ENCODE assay signal across 19 cellular contexts in genomic region chr15:97968380-97968779, GRCh38. TPM values are rescaled to one million over a fixed set of nuclear protein-coding genes. Genes with fewer than 3 reads are reported as not detected.
DNase-seq lines count a peak whose midpoint lies in the region; ATAC-seq and TF ChIP-seq lines count a peak whose summit lies in the region.
"Had no signal": no experiment of that assay in that cellular context is flagged by ENCODE, and none has a peak within 500 bp of the region (broad histone marks: within the 10 kb centered on the region; RNA-seq: fewer than 3 reads in every experiment).

No MANE protein-coding gene starts in this region.

- peak overlapping the region; percentile 34 for H3K27ac ChIP-seq in RWPE2 (ENCODE audit: poor library complexity, severe bottlenecking)
- H3K27ac ChIP-seq: gastrocnemius medialis, Peyer's patch, prostate gland had no signal

- TF ChIP-seq POLR2A in erythroblast (IDR thresholded peaks at IDR 0.05; ENCODE audit: low read length): no peak

- TF ChIP-seq CTCF in RWPE2 (IDR thresholded peaks at IDR 0.05; ENCODE audit: poor library complexity, severe bottlenecking) (no peak), fibroblast of mammary gland (conservative IDR thresholded peaks at IDR 0.05; ENCODE audit: control insufficient read depth, insufficient read depth, low read depth, low read length) (no peak), retinal pigment epithelial cell (conservative IDR thresholded peaks at IDR 0.05; ENCODE audit: low read depth, low read length) (no peak)

- peak; percentile 9 for DNase-seq in Daoy (ENCODE audit: low read depth)
- no peak for DNase-seq in RWPE2 (ENCODE audit: low spot score)
- peak; percentile 85 for DNase-seq in fibroblast of mammary gland (ENCODE audit: low read depth)
- DNase-seq in retinal pigment epithelial cell (ENCODE audit: low read depth): peak; percentile 92
- no peak for DNase-seq in erythroblast (lab: John Stamatoyannopoulos, UW)
- no peak for DNase-seq in GM19238 (ENCODE audit: insufficient read length, low spot score)
- DNase-seq in SKM-1 treated with dmso at 0.1 percent for 144 hours (lab: John Stamatoyannopoulos, UW; ENCODE audit: unreplicated experiment): no peak
- DNase-seq: activated CD4-positive, alpha-beta T cell treated with anti-CD3 and anti-CD28 coated beads for 36 hours; activated naive CD8-positive, alpha-beta T cell treated with anti-CD3 and anti-CD28 coated beads, Interleukin-2, amount 10 ng/mL, durations not matched to agents 7 days and 5 days; activated T-cell treated with anti-CD3 and anti-CD28 coated beads, Interleukin-2, amount 50 U/mL, for 1 hour; CD4-positive, CD25-positive, alpha-beta regulatory T cell; gastrocnemius medialis; KBM-7; kidney; NCI-H187; NCI-H524 treated with DMSO at 0.1 percent for 48 hours; Peyer's patch had no signal

- no peaks in the 10 kb centered on the region for H3K27me3 ChIP-seq in RWPE2 (ENCODE audit: insufficient read depth, poor library complexity, severe bottlenecking)
- H3K27me3 ChIP-seq: gastrocnemius medialis, Peyer's patch had no signal

- ATAC-seq in RWPE2 (ENCODE audit: low read depth): peak; percentile 90
- no peak for ATAC-seq in HG02885 (IDR thresholded peaks at IDR 0.05; ENCODE audit: poor library complexity, unreplicated experiment)
- ATAC-seq: activated CD4-positive, alpha-beta T cell treated with anti-CD3 and anti-CD28 coated beads for 36 hours; gastrocnemius medialis had no signal

- peaks cover 18% of the 10 kb centered on the region for H3K4me1 ChIP-seq in RWPE2 (ENCODE audit: insufficient read depth, poor library complexity, severe bottlenecking)
- H3K4me1 ChIP-seq: prostate gland had no signal

- no peaks in the 10 kb centered on the region for H3K9me3 ChIP-seq in RWPE2 (ENCODE audit: severe bottlenecking)
- H3K9me3 ChIP-seq: gastrocnemius medialis, Peyer's patch, prostate gland had no signal

- H3K36me3 ChIP-seq in RWPE2 (ENCODE audit: low read depth): peaks cover 99% of the 10 kb centered on the region
- H3K36me3 ChIP-seq: prostate gland had no signal

- H3K4me3 ChIP-seq in RWPE2 (ENCODE audit: severe bottlenecking) (no peak overlapping the region), fibroblast of mammary gland (ENCODE audit: control insufficient read depth, low read depth, low read length) (no peak overlapping the region), retinal pigment epithelial cell (ENCODE audit: low read length) (no peak overlapping the region)
- H3K4me3 ChIP-seq: gastrocnemius medialis, Peyer's patch, prostate gland had no signal

RNA-seq across cellular contexts. Expression of gene ARRDC4, which starts 7.9 kb away (rescaled TPM):
- total RNA-seq in Daoy (2014; rRNA removed; shearing (Covaris generic)): 3.8 and 5.7 TPM in 2 replicates

Comparison
In these comparisons a context has a peak if more than half of its experiments do, and no peak if none do; other contexts are left out.
1. DNase-seq: peak in Daoy (single experiment), fibroblast of mammary gland (single experiment) and retinal pigment epithelial cell (single experiment); none in RWPE2 (single experiment), erythroblast (0 of 2), GM19238 (single experiment) and SKM-1 treated with dmso at 0.1 percent for 144 hours (single experiment).